In genomic region chr11:69252494-69252845, GRCh38 we compare ENCODE assay signal across 23 cellular contexts. TPM values are rescaled to one million over a fixed set of nuclear protein-coding genes. Genes with fewer than 3 reads are reported as not detected.
"Had no signal": no experiment of that assay in that cellular context is flagged by ENCODE, and none has a peak within 500 bp of the region (broad histone marks: within the 10 kb centered on the region; RNA-seq: fewer than 3 reads in every experiment).

No MANE protein-coding gene starts in this region.

- H3K36me3 Mint-ChIP-seq: activated naive CD8-positive, alpha-beta T cell; mesothelial cell of epicardium had no signal

- H3K9me3 ChIP-seq: psoas muscle had no signal

- H3K4me3 ChIP-seq: heart left ventricle, lower lobe of right lung, psoas muscle, right lobe of liver, uterus had no signal

- H3K4me3 Mint-ChIP-seq: activated CD4-positive, alpha-beta T cell treated with anti-CD3 and anti-CD28 coated beads, Interleukin-2, amount 10 ng/mL, durations not matched to agents 24 days and 14 days; activated CD8-positive, alpha-beta T cell treated with anti-CD3 and anti-CD28 coated beads, Interleukin-2, amount 10 ng/mL, durations not matched to agents 7 days and 5 days; activated naive CD8-positive, alpha-beta T cell; activated T-cell treated with anti-CD3 and anti-CD28 coated beads, Interleukin-2, amount 50 U/mL, for 72 hours; dendritic cell treated with granulocyte-macrophage colony-stimulating factor and Interleukin-4, amounts not matched to agents 40 ng/mL and 50 ng/mL, for 4 days; mesothelial cell of epicardium; nephron progenitor cell; stimulated activated naive CD8-positive, alpha-beta T cell treated with anti-CD3 and anti-CD28 coated beads, Interleukin-15, amount 100 ng/mL, for 72 hours had no signal

- H3K36me3 ChIP-seq: brain microvascular endothelial cell, heart left ventricle, lower lobe of right lung, right lobe of liver, uterus had no signal

- H3K27me3 ChIP-seq: heart left ventricle, right lobe of liver had no signal

- ATAC-seq: activated CD8-positive, alpha-beta T cell treated with anti-CD3 and anti-CD28 coated beads, Interleukin-2, amount 10 ng/mL, durations not matched to agents 7 days and 5 days; activated T-cell treated with anti-CD3 and anti-CD28 coated beads, Interleukin-2, amount 50 U/mL, for 72 hours; heart left ventricle; psoas muscle; stimulated activated naive CD8-positive, alpha-beta T cell treated with anti-CD3 and anti-CD28 coated beads, Interleukin-15, amount 100 ng/mL, for 72 hours had no signal

- H3K27ac ChIP-seq: brain microvascular endothelial cell, heart left ventricle, lower lobe of right lung, psoas muscle, right lobe of liver, uterus had no signal

- H3K4me1 Mint-ChIP-seq: activated CD4-positive, alpha-beta T cell treated with anti-CD3 and anti-CD28 coated beads, Interleukin-2, amount 10 ng/mL, durations not matched to agents 24 days and 14 days; stimulated activated naive CD8-positive, alpha-beta T cell treated with anti-CD3 and anti-CD28 coated beads, Interleukin-15, amount 100 ng/mL, for 72 hours had no signal

- H3K4me1 ChIP-seq: psoas muscle, right lobe of liver, uterus had no signal

- DNase-seq: activated CD4-positive, alpha-beta T cell treated with anti-CD3 and anti-CD28 coated beads, Interleukin-2, amount 10 ng/mL, durations not matched to agents 24 days and 14 days; activated CD4-positive, CD25-positive, alpha-beta regulatory T cell; activated CD8-positive, alpha-beta memory T cell treated with anti-CD3 and anti-CD28 coated beads, Interleukin-2, amount 50 U/mL, for 4 hours; activated CD8-positive, alpha-beta T cell treated with anti-CD3 and anti-CD28 coated beads, Interleukin-2, amount 10 ng/mL, durations not matched to agents 7 days and 5 days; activated gamma-delta T cell treated with Interleukin-2 at 50 U/mL for 16 hours; activated T-cell treated with anti-CD3 and anti-CD28 coated beads, Interleukin-2, amount 50 U/mL, for 72 hours; amniotic stem cell; effector memory CD4-positive, alpha-beta T cell; erythroblast; heart left ventricle; left colon; lower lobe of right lung; nephron progenitor cell; psoas muscle; right lobe of liver; stimulated activated CD4-positive, alpha-beta T cell treated with anti-CD3 and anti-CD28 coated beads, Interleukin-1b, Interleukin-23, amount 100 ng/mL, for 48 hours; stimulated activated naive CD8-positive, alpha-beta T cell treated with anti-CD3 and anti-CD28 coated beads, Interleukin-15, amount 100 ng/mL, for 72 hours; uterus had no signal

- H3K27ac Mint-ChIP-seq: activated CD4-positive, alpha-beta T cell treated with anti-CD3 and anti-CD28 coated beads, Interleukin-2, amount 10 ng/mL, durations not matched to agents 24 days and 14 days; activated CD8-positive, alpha-beta T cell treated with anti-CD3 and anti-CD28 coated beads, Interleukin-2, amount 10 ng/mL, durations not matched to agents 7 days and 5 days; activated naive CD8-positive, alpha-beta T cell; activated T-cell treated with anti-CD3 and anti-CD28 coated beads, Interleukin-2, amount 50 U/mL, for 72 hours; dendritic cell treated with granulocyte-macrophage colony-stimulating factor and Interleukin-4, amounts not matched to agents 40 ng/mL and 50 ng/mL, for 4 days; mesothelial cell of epicardium; nephron progenitor cell; stimulated activated naive CD8-positive, alpha-beta T cell treated with anti-CD3 and anti-CD28 coated beads, Interleukin-15, amount 100 ng/mL, for 72 hours had no signal

RNA-seq across cellular contexts. Expression of gene MYEOV, which starts 41.5 kb away (rescaled TPM):
- total RNA-seq: activated CD8-positive, alpha-beta T cell treated with anti-CD3 and anti-CD28 coated beads, Interleukin-2, amount 10 ng/mL, durations not matched to agents 7 days and 5 days; cerebellum had no signal
